In the genomic region with DNA sequence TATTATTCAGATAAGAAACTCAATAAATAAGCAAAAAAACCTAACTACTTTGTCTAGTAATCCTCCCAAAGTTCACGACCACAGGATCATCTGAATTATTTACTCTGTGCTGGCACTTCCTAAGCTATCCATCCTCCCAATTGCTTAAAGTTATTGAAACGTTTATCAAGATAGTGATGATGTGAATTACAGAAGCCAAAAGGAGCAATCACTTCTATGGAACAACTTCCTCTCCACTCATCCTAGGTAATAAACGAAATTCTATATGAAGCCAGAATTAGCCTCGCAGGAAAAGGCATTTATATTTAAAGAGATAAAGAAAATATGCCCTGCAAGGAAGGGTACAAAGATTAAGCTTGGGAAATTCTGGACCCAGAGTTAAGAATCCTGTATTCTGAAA, we compare ENCODE assay signal across 7 cellular contexts.
"Had no signal": no experiment of that assay in that cellular context is flagged by ENCODE, and none has a peak within 500 bp of the region (broad histone marks: within the 10 kb centered on the region; RNA-seq: fewer than 3 reads in every experiment).

No MANE protein-coding gene starts in this region.

- FAIRE-seq: GM12878, GM12891, GM12892, GM18507, GM19239 had no signal

- ATAC-seq: GM12878 had no signal

- DNase-seq: GDM1, GF-D8 had no signal

- H3K4me3 ChIP-seq: GM12878 had no signal
